8 cellular contexts compared by ENCODE assay signal in the genomic region with DNA sequence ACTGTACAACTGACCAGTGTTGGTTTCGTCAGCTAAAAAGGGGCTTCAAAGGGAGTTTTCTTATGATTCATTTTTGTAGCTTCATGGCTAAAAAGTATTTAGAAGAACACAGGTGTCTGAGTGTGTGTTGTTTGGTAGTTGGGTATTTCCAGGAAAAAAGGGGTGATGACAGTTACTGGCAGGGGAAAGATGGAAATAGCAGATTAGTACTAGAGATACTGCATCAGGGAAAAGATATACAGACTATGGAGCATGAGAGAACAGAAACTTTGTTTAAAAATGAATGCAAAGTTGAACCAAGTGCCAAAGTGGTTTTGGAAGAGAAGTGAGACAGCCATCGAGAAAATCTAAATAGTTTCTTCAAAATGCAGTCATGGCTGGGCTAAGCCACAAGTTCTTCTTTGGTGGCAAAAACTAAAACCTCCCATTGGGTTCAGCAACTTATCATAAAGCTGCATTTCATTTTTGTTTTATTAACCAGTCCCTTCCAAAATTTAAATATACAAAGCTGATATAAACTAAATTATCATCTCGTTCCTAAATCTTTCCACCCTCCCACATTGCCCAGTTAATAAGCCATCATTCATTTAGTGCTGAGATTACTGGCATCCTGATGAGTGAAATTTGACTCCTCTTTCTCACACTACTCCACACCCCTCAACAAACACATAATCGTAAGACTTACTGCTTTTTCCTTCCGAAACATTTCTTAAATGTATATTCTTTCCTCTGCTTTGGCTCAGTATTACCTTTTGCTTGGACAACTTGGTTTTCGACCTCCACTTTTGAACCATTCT. TPM values are rescaled to one million over a fixed set of nuclear protein-coding genes. Genes with fewer than 3 reads are reported as not detected.
DNase-seq lines count a peak whose midpoint lies in the region; ATAC-seq and TF ChIP-seq lines count a peak whose summit lies in the region.

No MANE protein-coding gene starts in this region.

- peak overlapping the region; percentile 69 for H3K27ac Mint-ChIP-seq in Caco-2 (ENCODE audit: unreplicated experiment)
- H3K27ac Mint-ChIP-seq in activated CD4-positive, alpha-beta memory T cell treated with anti-CD3 and anti-CD28 coated beads for 36 hours, result peak overlapping the region; percentile 84

- no TSS peak for BruUV-seq in Caco-2 (replicated peaks; lab: Mats Ljungman, UMichigan)

- peak; percentile 45 for ATAC-seq in HG02938 (IDR thresholded peaks at IDR 0.05; ENCODE audit: unreplicated experiment)

- TF ChIP-seq CTCF in Caco-2 (IDR thresholded peaks at IDR 0.05; ENCODE audit: insufficient read depth in 1 of 2, low read depth in 1 of 2, low read length in 1 of 2, severe bottlenecking in 1 of 2, unreplicated experiment in 1 of 2), result no peak

- intact Hi-C loops in Caco-2 (cut with micrococcal nuclease; ENCODE audit: unreplicated experiment), result no loop called here
- intact Hi-C loops in activated CD4-positive, alpha-beta memory T cell treated with anti-CD3 and anti-CD28 coated beads for 36 hours (cut with micrococcal nuclease), result loop anchor here (1.0 to 2.0 kb wide), 4 partner anchors 35 to 352 kb away; no protein-coding TSS in a partner anchor

- no peaks in the 10 kb centered on the region for H3K9me3 ChIP-seq in Caco-2

- no peak overlapping the region for H3K4me3 ChIP-seq in Caco-2 (ENCODE audit: low read depth, low read length)

- peaks cover 19% of the 10 kb centered on the region for H3K4me1 Mint-ChIP-seq in Caco-2 (ENCODE audit: low read depth, unreplicated experiment)
- H3K4me1 Mint-ChIP-seq in activated CD4-positive, alpha-beta memory T cell treated with anti-CD3 and anti-CD28 coated beads for 36 hours (ENCODE audit: low read depth), result peaks cover 46% of the 10 kb centered on the region

- CTCF ChIA-PET in Caco-2 (lab: Charles Lee), result no interaction called here
- CTCF ChIA-PET in activated CD4-positive, alpha-beta memory T cell treated with anti-CD3 and anti-CD28 coated beads for 36 hours (lab: Charles Lee), result interaction anchor here (0.6 to 1.4 kb wide), 4 partner anchors 16 to 408 kb away, joined by 3 to 4 read pairs (median 4); no protein-coding TSS in a partner anchor

- peak; percentile 25 for TF ChIP-seq POLR2A in GM19193 (IDR thresholded peaks at IDR 0.05; ENCODE audit: extremely low read depth, insufficient read depth, insufficient read length)

- H3K4me1 ChIP-seq in Caco-2, result peaks cover 25% of the 10 kb centered on the region

- H3K27me3 ChIP-seq in Caco-2 (replicated peaks; ENCODE audit: control insufficient read depth, insufficient read depth, low read length), result no peaks in the 10 kb centered on the region

- H3K36me3 ChIP-seq in Caco-2 (ENCODE audit: control insufficient read depth, insufficient read depth, low read length), result peaks cover 2% of the 10 kb centered on the region; the same call in 1 of the 2 replicates

- no peak for DNase-seq in Caco-2
- DNase-seq in activated CD4-positive, alpha-beta memory T cell treated with anti-CD3 and anti-CD28 coated beads for 36 hours, result no peak
- no peak for DNase-seq in NCI-H69 (lab: John Stamatoyannopoulos, UW)
- no peak for DNase-seq in NCI-H524 treated with DMSO at 0.1 percent for 48 hours (lab: John Stamatoyannopoulos, UW)
- DNase-seq in NCI-H748 (lab: John Stamatoyannopoulos, UW; ENCODE audit: unreplicated experiment), result no peak
- DNase-seq in iPS-NIHi11 (ENCODE audit: low spot score), result no peak

- POLR2A ChIA-PET in Caco-2 (lab: Charles Lee), result no interaction called here
- POLR2A ChIA-PET in activated CD4-positive, alpha-beta memory T cell treated with anti-CD3 and anti-CD28 coated beads for 36 hours (lab: Charles Lee), result interaction anchor here (1.0 to 1.4 kb wide), 5 partner anchors 14 to 407 kb away, joined by 3 to 5 read pairs (median 3); a partner anchor contains a TSS

- no peak overlapping the region for H3K4me3 Mint-ChIP-seq in Caco-2 (ENCODE audit: unreplicated experiment)
- no peak overlapping the region for H3K4me3 Mint-ChIP-seq in activated CD4-positive, alpha-beta memory T cell treated with anti-CD3 and anti-CD28 coated beads for 36 hours

- H3K9me3 Mint-ChIP-seq in Caco-2 (ENCODE audit: unreplicated experiment), result no peaks in the 10 kb centered on the region
- no peaks in the 10 kb centered on the region for H3K9me3 Mint-ChIP-seq in activated CD4-positive, alpha-beta memory T cell treated with anti-CD3 and anti-CD28 coated beads for 36 hours

- no peaks in the 10 kb centered on the region for H3K27me3 Mint-ChIP-seq in Caco-2 (ENCODE audit: insufficient read depth, unreplicated experiment)
- H3K27me3 Mint-ChIP-seq in activated CD4-positive, alpha-beta memory T cell treated with anti-CD3 and anti-CD28 coated beads for 36 hours, result no peaks in the 10 kb centered on the region

- peaks cover 28% of the 10 kb centered on the region for H3K36me3 Mint-ChIP-seq in Caco-2 (ENCODE audit: insufficient read depth, unreplicated experiment)
- H3K36me3 Mint-ChIP-seq in activated CD4-positive, alpha-beta memory T cell treated with anti-CD3 and anti-CD28 coated beads for 36 hours, result peaks cover 19% of the 10 kb centered on the region

RNA-seq across cellular contexts. Expression of a gene that starts 33.5 kb away (rescaled TPM):
- 78.1 and 81.0 TPM in 2 replicates for total RNA-seq in Caco-2 (2022)
- 100 to 1,000 TPM; 127 to 132 TPM for total RNA-seq in activated CD4-positive, alpha-beta memory T cell treated with anti-CD3 and anti-CD28 coated beads for 36 hours
